In the genomic region with DNA sequence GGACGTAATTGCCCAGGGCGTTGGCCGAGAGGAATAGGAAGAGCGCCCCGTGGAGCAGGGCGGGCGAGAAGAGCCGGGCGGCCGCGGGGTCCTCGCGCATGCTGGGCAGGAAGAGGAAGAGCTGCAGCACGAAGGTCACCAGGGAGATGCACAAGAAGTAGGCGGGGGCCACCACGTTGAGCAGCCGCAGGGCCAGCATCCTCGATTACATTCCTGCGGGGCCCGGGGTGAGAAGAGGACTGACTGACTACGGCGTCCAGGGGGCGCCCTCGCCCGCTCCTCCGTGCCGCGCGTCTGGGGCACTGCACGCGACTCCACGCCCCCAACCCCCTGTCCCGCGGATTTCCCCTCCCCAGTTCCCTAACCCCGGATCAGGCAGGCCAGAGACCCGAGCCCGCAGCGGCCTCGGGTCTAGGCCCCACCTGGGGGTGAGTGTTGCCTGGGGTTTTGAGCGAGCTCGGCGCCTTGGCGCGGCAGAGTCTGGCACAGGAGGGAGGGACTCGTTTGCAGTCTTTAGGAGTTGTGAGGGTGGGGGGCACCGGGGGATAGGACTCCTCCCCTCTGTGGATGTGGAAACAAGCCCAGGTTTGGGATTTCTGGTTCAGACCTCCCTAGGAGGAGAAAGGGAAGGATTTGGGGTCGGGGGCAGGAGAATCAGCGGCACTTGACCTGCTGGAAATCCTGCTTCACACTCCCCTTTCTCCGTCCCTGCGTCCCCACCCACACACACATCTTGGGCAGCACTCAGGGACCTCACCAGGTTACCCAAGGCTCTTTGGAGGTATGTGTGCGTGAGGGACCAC, we compare ENCODE assay signal across 8 cellular contexts. TPM values are rescaled to one million over a fixed set of nuclear protein-coding genes. Genes with fewer than 3 reads are reported as not detected.
DNase-seq lines count a peak whose midpoint lies in the region; ATAC-seq and TF ChIP-seq lines count a peak whose summit lies in the region.

No MANE protein-coding gene starts in this region.

- DNase-seq in GM12865 (ENCODE audit: low read depth) = peak; percentile 34
- DNase-seq in NCI-H345 treated with DMSO at 0.1 percent for 48 hours (lab: John Stamatoyannopoulos, UW; ENCODE audit: unreplicated experiment) = peak; percentile 32
- peak; percentile 32 for DNase-seq in activated T-cell treated with anti-CD3 and anti-CD28 coated beads, Interleukin-2, amount 50 U/mL, for 4 hours
- DNase-seq in glomerular visceral epithelial cell (ENCODE audit: extremely low spot score) = peak; percentile 27
- no peak for DNase-seq in smooth muscle cell (lab: John Stamatoyannopoulos, UW; ENCODE audit: unreplicated experiment)
- no peak for DNase-seq in cortex of kidney (lab: John Stamatoyannopoulos, UW)

- H3K79me2 ChIP-seq in ACC112 (ENCODE audit: control insufficient read depth, insufficient read depth, low read length, unreplicated experiment) (no peaks in the 10 kb centered on the region), smooth muscle cell (ENCODE audit: low read depth) (no peaks in the 10 kb centered on the region)

- H3K27me3 Mint-ChIP-seq in activated T-cell treated with anti-CD3 and anti-CD28 coated beads, Interleukin-2, amount 50 U/mL, for 4 hours (ENCODE audit: low read depth) = peaks cover 79% of the 10 kb centered on the region

- peak overlapping the region; percentile 66 for H3K4me3 ChIP-seq in ACC112 (ENCODE audit: low read depth, low read length)
- no peak overlapping the region for H3K4me3 ChIP-seq in GM12865 (ENCODE audit: low read depth, low read length)
- H3K4me3 ChIP-seq in smooth muscle cell = no peak overlapping the region

- no peaks in the 10 kb centered on the region for H3K36me3 Mint-ChIP-seq in activated T-cell treated with anti-CD3 and anti-CD28 coated beads, Interleukin-2, amount 50 U/mL, for 4 hours (ENCODE audit: insufficient read depth)

- H3K27ac ChIP-seq in ACC112 (ENCODE audit: low read depth, low read length) (no peak overlapping the region), smooth muscle cell (ENCODE audit: low read depth) (no peak overlapping the region)

- peaks cover 14% of the 10 kb centered on the region for H3K4me1 Mint-ChIP-seq in activated T-cell treated with anti-CD3 and anti-CD28 coated beads, Interleukin-2, amount 50 U/mL, for 4 hours (ENCODE audit: low read depth)

- H3K4me1 ChIP-seq in ACC112 (ENCODE audit: control insufficient read depth, insufficient read depth, low read length, unreplicated experiment) (no peaks in the 10 kb centered on the region), smooth muscle cell (ENCODE audit: low read depth) (peaks cover 22% of the 10 kb centered on the region)

- H3K27me3 ChIP-seq in ACC112 (ENCODE audit: insufficient read depth, low read length) (peaks cover 98% of the 10 kb centered on the region), smooth muscle cell (ENCODE audit: low read depth) (peaks cover 69% of the 10 kb centered on the region)

- H3K9me3 Mint-ChIP-seq in activated T-cell treated with anti-CD3 and anti-CD28 coated beads, Interleukin-2, amount 50 U/mL, for 4 hours = no peaks in the 10 kb centered on the region

- H3K9me3 ChIP-seq in smooth muscle cell (replicated peaks; ENCODE audit: low read depth) = no peaks in the 10 kb centered on the region

- H3K4me3 Mint-ChIP-seq in activated T-cell treated with anti-CD3 and anti-CD28 coated beads, Interleukin-2, amount 50 U/mL, for 4 hours = peak overlapping the region; percentile 56

- H2AFZ ChIP-seq in ACC112 (ENCODE audit: low read length, unreplicated experiment) (no peak overlapping the region), smooth muscle cell (ENCODE audit: low read depth) (no peak overlapping the region)

- peaks cover 3% of the 10 kb centered on the region for H4K20me1 ChIP-seq in smooth muscle cell (ENCODE audit: low read depth)

- peak; percentile 80 to 81 for ATAC-seq in activated T-cell treated with anti-CD3 and anti-CD28 coated beads, Interleukin-2, amount 50 U/mL, for 4 hours
- ATAC-seq in HG03460 (IDR thresholded peaks at IDR 0.05; ENCODE audit: unreplicated experiment) = no peak

- WGBS in smooth muscle cell (ENCODE audit: low lambda C conversion rate) = 11% methylated on average over 31 of the region's 51 CpGs

- H3K36me3 ChIP-seq in ACC112 (ENCODE audit: insufficient read depth, low read length) = no peaks in the 10 kb centered on the region
- H3K36me3 ChIP-seq in smooth muscle cell (ENCODE audit: low read depth) = no peaks in the 10 kb centered on the region

- peak; percentile 51 for TF ChIP-seq CTCF in GM12865 (IDR thresholded peaks at IDR 0.05; ENCODE audit: insufficient read depth, low read depth, low read length, missing control alignments)
- peak; percentile 48 for TF ChIP-seq CTCF in smooth muscle cell (IDR thresholded peaks at IDR 0.05; ENCODE audit: borderline replicate concordance, insufficient read depth, poor library complexity, severe bottlenecking)

- H3K9ac ChIP-seq in smooth muscle cell (ENCODE audit: low read depth) = no peak overlapping the region

- peak overlapping the region; percentile 94 for H3K4me2 ChIP-seq in smooth muscle cell

- no peaks in the 10 kb centered on the region for H3F3A ChIP-seq in smooth muscle cell (ENCODE audit: low read depth)

RNA-seq across cellular contexts. Expression of a gene that starts 1.9 kb away (rescaled TPM):
- total RNA-seq in activated T-cell treated with anti-CD3 and anti-CD28 coated beads, Interleukin-2, amount 50 U/mL, for 4 hours = not detected
- not detected in 2 replicates for total RNA-seq in smooth muscle cell
- polyA plus RNA-seq in smooth muscle cell = not detected in 2 replicates

RNA-seq across cellular contexts. Expression of a gene that starts 41.7 kb away (rescaled TPM):
- total RNA-seq in activated T-cell treated with anti-CD3 and anti-CD28 coated beads, Interleukin-2, amount 50 U/mL, for 4 hours = 10 to 100 TPM in 1 of 3 donors, 1 to 10 TPM in 2; 9.0 to 10.2 (median 9.4) TPM
- 14.3 and 15.1 TPM in 2 replicates for total RNA-seq in smooth muscle cell
- polyA plus RNA-seq in smooth muscle cell = 3.6 and 5.6 TPM in 2 replicates

RNA-seq across cellular contexts. Expression of a gene that starts 41.9 kb away (rescaled TPM):
- total RNA-seq in activated T-cell treated with anti-CD3 and anti-CD28 coated beads, Interleukin-2, amount 50 U/mL, for 4 hours = under 1 TPM; 0.65 to 0.91 (median 0.87) TPM
- 4.3 and 10.4 TPM in 2 replicates for total RNA-seq in smooth muscle cell
- 7.7 and 8.7 TPM in 2 replicates for polyA plus RNA-seq in smooth muscle cell

Comparison
In these comparisons a context has a peak if more than half of its experiments do, and no peak if none do; other contexts are left out.
1. DNase-seq: peak in GM12865 (single experiment), NCI-H345 treated with DMSO at 0.1 percent for 48 hours (single experiment), activated T-cell treated with anti-CD3 and anti-CD28 coated beads, Interleukin-2, amount 50 U/mL, for 4 hours (single experiment) and glomerular visceral epithelial cell (single experiment); none in smooth muscle cell (single experiment) and cortex of kidney (single experiment).